1 cellular context compared by ENCODE assay signal in the genomic region with DNA sequence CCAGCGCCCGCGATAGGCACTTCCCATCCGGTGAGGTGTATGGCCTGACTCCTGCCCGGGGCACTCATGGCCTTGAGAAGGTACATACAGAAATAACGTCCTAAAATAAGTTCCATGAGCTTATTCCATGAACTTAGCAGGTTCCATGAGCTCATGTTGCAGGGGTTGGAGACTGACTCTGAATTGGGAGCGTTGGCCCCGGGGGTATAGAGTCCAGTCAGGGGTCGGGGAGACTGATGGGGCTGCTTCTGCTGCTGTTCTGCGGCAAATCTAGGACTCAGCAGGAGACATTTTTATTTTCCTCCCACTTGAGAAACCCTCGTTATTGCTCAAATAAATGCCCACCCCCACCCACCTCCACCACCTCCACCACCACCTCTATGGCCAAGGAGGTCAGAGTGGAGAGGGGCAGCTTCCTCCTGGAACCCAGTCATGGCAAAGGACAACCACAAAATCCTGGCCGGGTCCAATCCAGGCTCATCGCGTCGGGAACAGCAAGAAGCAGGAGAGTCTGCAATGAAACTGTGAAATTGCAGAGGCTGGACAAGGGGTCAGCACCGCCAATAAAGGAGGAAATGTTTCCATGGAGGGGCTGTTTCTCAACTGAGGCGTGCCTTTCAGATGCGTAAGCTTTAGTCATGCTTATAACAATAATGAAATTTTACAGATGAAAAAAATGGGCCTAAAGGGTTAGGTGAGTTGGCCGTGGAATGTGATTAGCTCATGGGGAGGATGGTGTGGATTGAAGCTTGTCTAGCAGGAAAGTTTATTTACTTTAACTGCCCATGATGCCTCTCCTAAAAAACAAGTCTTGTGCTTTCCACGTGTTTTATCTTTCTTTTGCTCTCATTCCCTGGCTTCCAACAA.
TF ChIP-seq lines count a peak whose summit lies in the region.

No MANE protein-coding gene starts in this region.

TF ChIP-seq in GM23338, 12 proteins besides CTCF, POLR2A, EP300 and RAD21 (continued from another document):
- TF ChIP-seq, protein P1, sequence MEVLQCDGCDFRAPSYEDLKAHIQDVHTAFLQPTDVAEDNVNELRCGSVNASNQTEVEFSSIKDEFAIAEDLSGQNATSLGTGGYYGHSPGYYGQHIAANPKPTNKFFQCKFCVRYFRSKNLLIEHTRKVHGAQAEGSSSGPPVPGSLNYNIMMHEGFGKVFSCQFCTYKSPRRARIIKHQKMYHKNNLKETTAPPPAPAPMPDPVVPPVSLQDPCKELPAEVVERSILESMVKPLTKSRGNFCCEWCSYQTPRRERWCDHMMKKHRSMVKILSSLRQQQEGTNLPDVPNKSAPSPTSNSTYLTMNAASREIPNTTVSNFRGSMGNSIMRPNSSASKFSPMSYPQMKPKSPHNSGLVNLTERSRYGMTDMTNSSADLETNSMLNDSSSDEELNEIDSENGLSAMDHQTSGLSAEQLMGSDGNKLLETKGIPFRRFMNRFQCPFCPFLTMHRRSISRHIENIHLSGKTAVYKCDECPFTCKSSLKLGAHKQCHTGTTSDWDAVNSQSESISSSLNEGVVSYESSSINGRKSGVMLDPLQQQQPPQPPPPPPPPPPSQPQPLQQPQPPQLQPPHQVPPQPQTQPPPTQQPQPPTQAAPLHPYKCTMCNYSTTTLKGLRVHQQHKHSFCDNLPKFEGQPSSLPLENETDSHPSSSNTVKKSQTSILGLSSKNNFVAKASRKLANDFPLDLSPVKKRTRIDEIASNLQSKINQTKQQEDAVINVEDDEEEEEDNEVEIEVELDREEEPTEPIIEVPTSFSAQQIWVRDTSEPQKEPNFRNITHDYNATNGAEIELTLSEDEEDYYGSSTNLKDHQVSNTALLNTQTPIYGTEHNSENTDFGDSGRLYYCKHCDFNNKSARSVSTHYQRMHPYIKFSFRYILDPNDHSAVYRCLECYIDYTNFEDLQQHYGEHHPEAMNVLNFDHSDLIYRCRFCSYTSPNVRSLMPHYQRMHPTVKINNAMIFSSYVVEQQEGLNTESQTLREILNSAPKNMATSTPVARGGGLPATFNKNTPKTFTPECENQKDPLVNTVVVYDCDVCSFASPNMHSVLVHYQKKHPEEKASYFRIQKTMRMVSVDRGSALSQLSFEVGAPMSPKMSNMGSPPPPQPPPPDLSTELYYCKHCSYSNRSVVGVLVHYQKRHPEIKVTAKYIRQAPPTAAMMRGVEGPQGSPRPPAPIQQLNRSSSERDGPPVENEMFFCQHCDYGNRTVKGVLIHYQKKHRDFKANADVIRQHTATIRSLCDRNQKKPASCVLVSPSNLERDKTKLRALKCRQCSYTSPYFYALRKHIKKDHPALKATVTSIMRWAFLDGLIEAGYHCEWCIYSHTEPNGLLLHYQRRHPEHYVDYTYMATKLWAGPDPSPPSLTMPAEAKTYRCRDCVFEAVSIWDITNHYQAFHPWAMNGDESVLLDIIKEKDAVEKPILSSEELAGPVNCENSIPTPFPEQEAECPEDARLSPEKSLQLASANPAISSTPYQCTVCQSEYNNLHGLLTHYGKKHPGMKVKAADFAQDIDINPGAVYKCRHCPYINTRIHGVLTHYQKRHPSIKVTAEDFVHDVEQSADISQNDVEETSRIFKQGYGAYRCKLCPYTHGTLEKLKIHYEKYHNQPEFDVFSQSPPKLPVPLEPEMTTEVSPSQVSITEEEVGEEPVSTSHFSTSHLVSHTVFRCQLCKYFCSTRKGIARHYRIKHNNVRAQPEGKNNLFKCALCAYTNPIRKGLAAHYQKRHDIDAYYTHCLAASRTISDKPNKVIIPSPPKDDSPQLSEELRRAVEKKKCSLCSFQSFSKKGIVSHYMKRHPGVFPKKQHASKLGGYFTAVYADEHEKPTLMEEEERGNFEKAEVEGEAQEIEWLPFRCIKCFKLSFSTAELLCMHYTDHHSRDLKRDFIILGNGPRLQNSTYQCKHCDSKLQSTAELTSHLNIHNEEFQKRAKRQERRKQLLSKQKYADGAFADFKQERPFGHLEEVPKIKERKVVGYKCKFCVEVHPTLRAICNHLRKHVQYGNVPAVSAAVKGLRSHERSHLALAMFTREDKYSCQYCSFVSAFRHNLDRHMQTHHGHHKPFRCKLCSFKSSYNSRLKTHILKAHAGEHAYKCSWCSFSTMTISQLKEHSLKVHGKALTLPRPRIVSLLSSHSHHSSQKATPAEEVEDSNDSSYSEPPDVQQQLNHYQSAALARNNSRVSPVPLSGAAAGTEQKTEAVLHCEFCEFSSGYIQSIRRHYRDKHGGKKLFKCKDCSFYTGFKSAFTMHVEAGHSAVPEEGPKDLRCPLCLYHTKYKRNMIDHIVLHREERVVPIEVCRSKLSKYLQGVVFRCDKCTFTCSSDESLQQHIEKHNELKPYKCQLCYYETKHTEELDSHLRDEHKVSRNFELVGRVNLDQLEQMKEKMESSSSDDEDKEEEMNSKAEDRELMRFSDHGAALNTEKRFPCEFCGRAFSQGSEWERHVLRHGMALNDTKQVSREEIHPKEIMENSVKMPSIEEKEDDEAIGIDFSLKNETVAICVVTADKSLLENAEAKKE (CRISPR knock-in tag; IDR thresholded peaks at IDR 0.05), result no peak
- TF ChIP-seq EZH2 (IDR thresholded peaks at IDR 0.05; ENCODE audit: low read depth, unreplicated experiment) (no peak), REST (IDR thresholded peaks at IDR 0.05; ENCODE audit: unreplicated experiment) (no peak), ZNF114 (CRISPR knock-in tag; IDR thresholded peaks at IDR 0.05) (no peak)
